In the genomic region with DNA sequence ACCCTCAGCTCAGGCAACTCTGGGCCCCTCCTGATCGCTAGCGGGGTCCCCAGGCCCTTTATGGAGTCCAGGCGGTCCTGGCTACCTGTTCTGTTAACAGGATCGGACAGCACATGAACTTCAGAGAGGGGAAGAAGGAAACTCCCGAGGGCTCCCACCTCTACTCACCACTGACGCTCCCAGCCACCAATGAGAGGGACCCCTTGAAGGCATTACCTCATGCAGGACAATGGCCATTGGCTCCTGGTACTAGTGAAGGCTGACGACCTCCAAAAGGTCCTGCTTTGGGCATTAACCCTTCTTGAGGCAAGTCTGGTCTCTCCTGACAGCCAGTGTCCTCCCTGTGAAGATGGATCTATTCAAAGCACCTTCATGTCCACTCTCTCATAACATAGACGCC, we compare ENCODE assay signal across 24 cellular contexts.
"Had no signal": no experiment of that assay in that cellular context is flagged by ENCODE, and none has a peak within 500 bp of the region (broad histone marks: within the 10 kb centered on the region; RNA-seq: fewer than 3 reads in every experiment).

No MANE protein-coding gene starts in this region.

- H3K9me3 ChIP-seq: gastrocnemius medialis, heart right ventricle, mucosa of descending colon, ovary, right atrium auricular region, stomach, thoracic aorta, transverse colon had no signal

- FAIRE-seq: endometrium, small intestine, urothelium cell line had no signal

- H3K4me1 ChIP-seq: gastrocnemius medialis, transverse colon had no signal

- ATAC-seq: esophagus mucosa; gastrocnemius medialis; heart right ventricle; left lobe of liver; mucosa of descending colon; naive thymus-derived CD8-positive, alpha-beta T cell had no signal

- H3K36me3 Mint-ChIP-seq: naive thymus-derived CD8-positive, alpha-beta T cell had no signal

- DNase-seq: cortex of kidney; dorsolateral prefrontal cortex; effector CD8-positive, alpha-beta T cell; gastrocnemius medialis; heart right ventricle; hypothalamus; islet precursor cell; mammary epithelial cell; mucosa of descending colon; naive thymus-derived CD8-positive, alpha-beta T cell; nucleus accumbens; ovary; small intestine; stimulated activated CD4-positive, alpha-beta T cell treated with anti-CD3 and anti-CD28 coated beads, Interleukin-12 subunit alpha, Interleukin-12 subunit beta, amount 100 ng/mL, for 4 hours; stimulated activated naive CD4-positive, alpha-beta T cell; stomach; substantia nigra; transverse colon had no signal

- H3K4me3 Mint-ChIP-seq: naive thymus-derived CD8-positive, alpha-beta T cell had no signal

- H3K36me3 ChIP-seq: gastrocnemius medialis, heart right ventricle, ovary, right atrium auricular region, stomach, thoracic aorta, transverse colon had no signal

- H3K27ac ChIP-seq: dorsolateral prefrontal cortex, gastrocnemius medialis, heart right ventricle, ovary, right atrium auricular region, stomach, thoracic aorta, transverse colon had no signal

- H3K4me3 ChIP-seq: dorsolateral prefrontal cortex, gastrocnemius medialis, heart right ventricle, mucosa of descending colon, ovary, right atrium auricular region, stomach, thoracic aorta, transverse colon had no signal

- H3K27me3 ChIP-seq: gastrocnemius medialis, ovary, right atrium auricular region had no signal

- H3K9me3 Mint-ChIP-seq: naive thymus-derived CD8-positive, alpha-beta T cell had no signal
